ENCODE assay signal across 8 cellular contexts in genomic region chr2:175203621-175204496, GRCh38. TPM values are rescaled to one million over a fixed set of nuclear protein-coding genes. Genes with fewer than 3 reads are reported as not detected.
DNase-seq lines count a peak whose midpoint lies in the region; ATAC-seq, FAIRE-seq and TF ChIP-seq lines count a peak whose summit lies in the region.

No MANE protein-coding gene starts in this region.

- ATAC-seq in GM21423 (IDR thresholded peaks at IDR 0.05; ENCODE audit: unreplicated experiment): peak; percentile 78
- peak; percentile 97 for ATAC-seq in Panc1
- ATAC-seq in right cardiac atrium: peak; percentile 76 to 83
- no peak for ATAC-seq in HG03097 (IDR thresholded peaks at IDR 0.05; ENCODE audit: low FRiP score, unreplicated experiment)

- H3K27me3 ChIP-seq in Panc1 (ENCODE audit: control insufficient read depth, insufficient read depth, low read length) (no peaks in the 10 kb centered on the region; the same call in 1 of the 2 replicates), right cardiac atrium (ENCODE audit: control insufficient read depth, insufficient read depth) (no peaks in the 10 kb centered on the region), small intestine (ENCODE audit: control insufficient read depth in 2 of 2, insufficient read depth in 2 of 2, low read length in 2 of 2) (no peaks in the 10 kb centered on the region)

- BruUV-seq in Panc1 (replicated peaks; lab: Mats Ljungman, UMichigan): no TSS peak

- CTCF ChIA-PET in Panc1 (lab: Charles Lee): interaction anchor here (0.6 to 1.0 kb wide), 4 partner anchors 48 to 120 kb away, joined by 3 to 12 read pairs (median 6); no protein-coding TSS in a partner anchor

- in situ Hi-C loops in Panc1 (cut with HindIII; ENCODE audit: low pct_unique_long_range_greater_than_20kb, low sequenced_read_pairs): no loop called here

- no peak overlapping the region for H3K4me3 ChIP-seq in Jurkat, Clone E6-1 (ENCODE audit: low read length)
- no peak overlapping the region for H3K4me3 ChIP-seq in Panc1 (ENCODE audit: low read depth in 2 of 2, low read length in 2 of 2)
- no peak overlapping the region for H3K4me3 ChIP-seq in right cardiac atrium (ENCODE audit: low read length)
- no peak overlapping the region for H3K4me3 ChIP-seq in small intestine (ENCODE audit: low read depth in 1 of 2, low read length in 2 of 2)

- H3K27ac ChIP-seq in Panc1 (ENCODE audit: low read length) (no peak overlapping the region), right cardiac atrium (ENCODE audit: low read length) (no peak overlapping the region), small intestine (ENCODE audit: low read depth in 1 of 2, low read length in 1 of 2) (no peak overlapping the region)

- FAIRE-seq in small intestine (lab: Jason Lieb, UNC): no peak

- POLR2A ChIA-PET in Panc1 (lab: Charles Lee): no interaction called here

- WGBS in right cardiac atrium: 30% methylated on average over 12 of the region's 12 CpGs
- WGBS in small intestine, 3 donors: 24 to 34% (median 27%) methylated on average over 12 of the region's 12 CpGs

- TF ChIP-seq CTCF in Panc1 (IDR thresholded peaks at IDR 0.05): peak; percentile 81

- intact Hi-C loops in Panc1 (cut with micrococcal nuclease; ENCODE audit: unreplicated experiment): loop anchor here (5.0 kb wide), 1 partner anchor 78 kb away; no protein-coding TSS in a partner anchor
- intact Hi-C loops in right cardiac atrium (cut with DNase I): no loop called here

- H3K9me3 ChIP-seq in Panc1 (ENCODE audit: control insufficient read depth, insufficient read depth, low read depth, low read length) (no peaks in the 10 kb centered on the region), right cardiac atrium (ENCODE audit: control insufficient read depth, low read length) (no peaks in the 10 kb centered on the region), small intestine (ENCODE audit: control insufficient read depth, low read depth) (no peaks in the 10 kb centered on the region)

- DNase-seq in DMS153 treated with DMSO at 0.1 percent for 48 hours (lab: John Stamatoyannopoulos, UW; ENCODE audit: unreplicated experiment) (peak; percentile 48), Panc1 (ENCODE audit: low read depth, low spot score) (no peak), right cardiac atrium (peak; percentile 28 to 68 (median 63)), small intestine (peak; percentile 66)
- DNase-seq in Jurkat, Clone E6-1 (ENCODE audit: low read depth, low spot score): peak; percentile 44
- peak; percentile 76 for DNase-seq in activated effector memory CD4-positive, alpha-beta T cell treated with anti-CD3 and anti-CD28 coated beads, Interleukin-2, amount 50 U/mL, for 16 hours

- H3K4me1 ChIP-seq in Panc1 (ENCODE audit: control insufficient read depth, insufficient read depth, low read length): no peaks in the 10 kb centered on the region
- peaks cover 2% of the 10 kb centered on the region for H3K4me1 ChIP-seq in right cardiac atrium (ENCODE audit: control insufficient read depth, insufficient read depth, low read length)
- H3K4me1 ChIP-seq in small intestine (ENCODE audit: control insufficient read depth in 2 of 2, insufficient read depth in 1 of 2, low read depth in 1 of 2, low read length in 1 of 2): no peaks in the 10 kb centered on the region

- no peaks in the 10 kb centered on the region for H3K36me3 ChIP-seq in Panc1 (ENCODE audit: control insufficient read depth, insufficient read depth, low read length)
- H3K36me3 ChIP-seq in small intestine (ENCODE audit: control insufficient read depth in 2 of 2, insufficient read depth in 2 of 2, low read length in 2 of 2): no peaks in the 10 kb centered on the region

RNA-seq across cellular contexts. Expression of gene ATP5MC3, which starts 22.3 kb away (rescaled TPM):
- 400 TPM for polyA plus RNA-seq in Jurkat, Clone E6-1 (2012; ENCODE audit: insufficient read depth, insufficient read length)
- total RNA-seq in Panc1 (2021; ENCODE audit: unreplicated experiment) (287 TPM), right cardiac atrium (100 to 1,000 TPM; 737 to 882 (median 842) TPM)
- polyA plus RNA-seq in Panc1 (2012; ENCODE audit: insufficient read length): 315 TPM
- polyA plus RNA-seq in right cardiac atrium (1,357 TPM), small intestine (1,000 to 10,000 TPM in 1 of 3 donors, 100 to 1,000 TPM in 2; 716 to 1,066 (median 841) TPM)

RNA-seq across cellular contexts. Expression of gene ATF2, which starts 35.9 kb away (rescaled TPM):
- polyA plus RNA-seq in Jurkat, Clone E6-1 (2012; ENCODE audit: insufficient read depth, insufficient read length): 23.9 TPM
- total RNA-seq in Panc1 (2021; ENCODE audit: unreplicated experiment) (61.8 TPM), right cardiac atrium (10 to 100 TPM; 27.6 to 39.2 (median 30.9) TPM)
- polyA plus RNA-seq in Panc1 (2012; ENCODE audit: insufficient read length): 21.8 TPM
- polyA plus RNA-seq in right cardiac atrium (10.8 TPM), small intestine (10 to 100 TPM; 11.6 to 15.0 (median 11.6) TPM)
